ENCODE assay signal across 23 cellular contexts in the genomic region with DNA sequence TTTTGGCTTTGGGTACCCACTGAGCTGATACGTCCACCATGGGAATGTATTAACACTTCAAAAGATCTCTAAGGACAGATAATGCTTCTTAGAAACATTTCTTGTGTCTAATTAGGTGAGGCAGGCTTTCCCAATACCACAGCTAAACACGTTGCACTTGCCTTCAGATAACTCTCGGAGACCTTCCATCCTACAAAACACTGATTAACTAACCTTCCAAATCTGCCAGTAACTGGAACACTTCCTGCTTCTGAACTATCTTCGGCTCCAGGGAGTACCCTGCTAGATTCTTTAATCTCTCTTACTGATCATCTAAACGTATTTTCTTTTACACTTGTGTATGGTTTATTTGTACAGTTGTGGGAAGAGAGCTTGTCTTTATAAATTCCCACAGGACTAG. TPM values are rescaled to one million over a fixed set of nuclear protein-coding genes. Genes with fewer than 3 reads are reported as not detected.
DNase-seq lines count a peak whose midpoint lies in the region; ATAC-seq, FAIRE-seq and TF ChIP-seq lines count a peak whose summit lies in the region.
"Had no signal": no experiment of that assay in that cellular context is flagged by ENCODE, and none has a peak within 500 bp of the region (broad histone marks: within the 10 kb centered on the region; RNA-seq: fewer than 3 reads in every experiment).

No MANE protein-coding gene starts in this region.

- H3K27ac Mint-ChIP-seq in IgD-negative memory B cell (peak overlapping the region in 1 of 3 donors; percentile 55), nephron (no peak overlapping the region)
- H3K27ac Mint-ChIP-seq: CD4-positive, alpha-beta memory T cell had no signal

- H3K4me1 ChIP-seq in BLaER1 = peaks cover 67% of the 10 kb centered on the region
- H3K4me1 ChIP-seq in small intestine (ENCODE audit: control insufficient read depth in 2 of 2, insufficient read depth in 1 of 2, low read depth in 1 of 2, low read length in 1 of 2) = peaks cover 4 to 8% of the 10 kb centered on the region in 2 donors
- H3K4me1 ChIP-seq: HAP-1 had no signal

- DNase-seq in left lobe of liver (ENCODE audit: low spot score) (no peak), small intestine (no peak)
- no peak for DNase-seq in activated naive CD4-positive, alpha-beta T cell (lab: John Stamatoyannopoulos, UW)
- no peak for DNase-seq in stimulated activated naive CD8-positive, alpha-beta T cell treated with anti-CD3 and anti-CD28 coated beads, Interleukin-15, Interleukin-2, amounts not matched to agents 100 U/mL and 50 U/mL, for 24 hours
- DNase-seq: C1 segment of cervical spinal cord; Calu3; CD4-positive, alpha-beta memory T cell; COR-L47; DMS53; DMS79 treated with DMSO at 0.1 percent for 48 hours; GF-D8; GOT3 had no signal

- H3K9ac ChIP-seq in BLaER1 = peak overlapping the region; percentile 40

- peaks cover 100% of the 10 kb centered on the region for H4K20me1 ChIP-seq in BLaER1

- H3K27ac ChIP-seq in BLaER1 = peak overlapping the region; percentile 19; the same call in 1 of the 2 replicates
- H3K27ac ChIP-seq in small intestine (ENCODE audit: low read depth in 1 of 2, low read length in 1 of 2) = no peak overlapping the region
- H3K27ac ChIP-seq: 22Rv1 had no signal

- peaks cover 3% of the 10 kb centered on the region for H3K36me3 Mint-ChIP-seq in IgD-negative memory B cell
- no peaks in the 10 kb centered on the region for H3K36me3 Mint-ChIP-seq in nephron (ENCODE audit: low read depth)
- H3K36me3 Mint-ChIP-seq: CD4-positive, alpha-beta memory T cell had no signal

- H3K4me1 Mint-ChIP-seq in IgD-negative memory B cell (peaks cover 23 to 39% (median 37%) of the 10 kb centered on the region in 3 donors), nephron (peaks cover 28% of the 10 kb centered on the region)

- no peak for FAIRE-seq in small intestine (lab: Jason Lieb, UNC)
- FAIRE-seq: A204.1, GM12891, GM18507, H54 had no signal

- no peak for TF ChIP-seq CTCF in nephron (IDR thresholded peaks at IDR 0.05; ENCODE audit: unreplicated experiment in 3 of 3)

- H3K9me3 ChIP-seq in BLaER1 (no peaks in the 10 kb centered on the region), small intestine (ENCODE audit: control insufficient read depth, low read depth) (no peaks in the 10 kb centered on the region)
- H3K9me3 ChIP-seq: HAP-1 had no signal

- H3K27me3 ChIP-seq in BLaER1 (peaks cover 60% of the 10 kb centered on the region), small intestine (ENCODE audit: control insufficient read depth in 2 of 2, insufficient read depth in 2 of 2, low read length in 2 of 2) (peaks cover 4 to 25% of the 10 kb centered on the region in 2 donors)

- WGBS in small intestine, 3 donors = 35 to 70% (median 58%) methylated on average over 5 of the region's 5 CpGs

- H3K9me3 Mint-ChIP-seq in IgD-negative memory B cell (no peaks in the 10 kb centered on the region), nephron (no peaks in the 10 kb centered on the region)
- H3K9me3 Mint-ChIP-seq: CD4-positive, alpha-beta memory T cell had no signal

- H3K4me3 Mint-ChIP-seq in IgD-negative memory B cell (peak overlapping the region in 3 of 4 donors; percentile 45 to 98 (median 93)), nephron (peak overlapping the region in 2 of 3 experiments; percentile 10 to 87)

- peak; percentile 69 for ATAC-seq in left lobe of liver
- ATAC-seq in GM19395 (IDR thresholded peaks at IDR 0.05; ENCODE audit: unreplicated experiment) = no peak
- no peak for ATAC-seq in stimulated activated naive CD8-positive, alpha-beta T cell treated with anti-CD3 and anti-CD28 coated beads, Interleukin-15, Interleukin-2, amounts not matched to agents 100 U/mL and 50 U/mL, for 24 hours

- H3K4me2 ChIP-seq in BLaER1 = peak overlapping the region; percentile 76

- peaks cover 11% of the 10 kb centered on the region for H3K27me3 Mint-ChIP-seq in IgD-negative memory B cell
- H3K27me3 Mint-ChIP-seq in nephron (ENCODE audit: low read depth) = peaks cover 50% of the 10 kb centered on the region

- peaks cover 57% of the 10 kb centered on the region for H3K36me3 ChIP-seq in BLaER1
- no peaks in the 10 kb centered on the region for H3K36me3 ChIP-seq in small intestine (ENCODE audit: control insufficient read depth in 2 of 2, insufficient read depth in 2 of 2, low read length in 2 of 2)
- H3K36me3 ChIP-seq: HAP-1 had no signal

- H3K4me3 ChIP-seq in BLaER1 (peak overlapping the region; percentile 70), small intestine (ENCODE audit: low read depth in 1 of 2, low read length in 2 of 2) (no peak overlapping the region)
- H3K4me3 ChIP-seq: HAP-1 had no signal

RNA-seq across cellular contexts. Expression of a gene that starts 1.1 kb away (rescaled TPM):
- 5.9 TPM for polyA plus RNA-seq in IgD-negative memory B cell
- total RNA-seq in left lobe of liver = not detected
- polyA plus RNA-seq in small intestine = under 1 TPM in 1 of 3 donors, not detected in 2; 0.30 TPM
- total RNA-seq: Calu3; CD4-positive, alpha-beta memory T cell; G401 had no signal
- polyA plus RNA-seq: CD4-positive, alpha-beta memory T cell had no signal
